ENCODE assay signal across 18 cellular contexts in the genomic region with DNA sequence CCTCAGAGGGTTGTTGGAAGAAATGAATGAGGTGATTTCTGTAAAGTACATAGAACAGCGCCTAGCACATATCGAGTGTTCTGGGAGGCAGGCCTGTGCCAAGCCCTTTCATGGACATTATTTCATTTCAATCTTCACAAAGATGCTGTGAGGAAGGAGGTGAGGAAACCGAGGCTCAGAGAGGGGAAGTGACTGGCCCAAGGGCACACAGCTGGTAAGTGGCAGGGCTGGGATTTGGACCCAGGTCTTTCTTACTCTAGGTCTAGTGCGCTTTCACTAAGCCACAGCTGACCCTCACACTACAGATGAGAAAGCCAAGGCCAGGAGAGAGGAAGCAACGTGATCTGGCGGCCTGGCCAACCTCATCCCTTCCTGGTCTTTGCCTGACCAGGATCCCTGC. TPM values are rescaled to one million over a fixed set of nuclear protein-coding genes. Genes with fewer than 3 reads are reported as not detected.
DNase-seq lines count a peak whose midpoint lies in the region; ATAC-seq and TF ChIP-seq lines count a peak whose summit lies in the region.
"Had no signal": no experiment of that assay in that cellular context is flagged by ENCODE, and none has a peak within 500 bp of the region (broad histone marks: within the 10 kb centered on the region; RNA-seq: fewer than 3 reads in every experiment).

No MANE protein-coding gene starts in this region.

- no peak for ATAC-seq in activated naive CD8-positive, alpha-beta T cell treated with anti-CD3 and anti-CD28 coated beads, Interleukin-2, amount 10 ng/mL, durations not matched to agents 7 days and 5 days (ENCODE audit: low read depth)
- ATAC-seq in activated naive CD8-positive, alpha-beta T cell treated with anti-CD3 and anti-CD28 coated beads, Interleukin-2, amount 50 U/mL, for 24 hours: no peak
- ATAC-seq in WTC11 (no peak), HG03280 (IDR thresholded peaks at IDR 0.05; ENCODE audit: unreplicated experiment) (no peak)
- ATAC-seq: heart right ventricle, lower lobe of right lung had no signal

- H3K4me1 Mint-ChIP-seq in activated naive CD8-positive, alpha-beta T cell treated with anti-CD3 and anti-CD28 coated beads, Interleukin-2, amount 10 ng/mL, durations not matched to agents 7 days and 5 days: peaks cover 20% of the 10 kb centered on the region
- peaks cover 40% of the 10 kb centered on the region for H3K4me1 Mint-ChIP-seq in activated naive CD8-positive, alpha-beta T cell treated with anti-CD3 and anti-CD28 coated beads, Interleukin-2, amount 50 U/mL, for 24 hours
- H3K4me1 Mint-ChIP-seq in WTC11 (peaks cover 41% of the 10 kb centered on the region), immature natural killer cell (peaks cover 19 to 23% of the 10 kb centered on the region in 2 donors)

- peak overlapping the region; percentile 35 for H3K4me3 Mint-ChIP-seq in activated naive CD8-positive, alpha-beta T cell treated with anti-CD3 and anti-CD28 coated beads, Interleukin-2, amount 10 ng/mL, durations not matched to agents 7 days and 5 days
- H3K4me3 Mint-ChIP-seq in activated naive CD8-positive, alpha-beta T cell treated with anti-CD3 and anti-CD28 coated beads, Interleukin-2, amount 50 U/mL, for 24 hours: no peak overlapping the region
- H3K4me3 Mint-ChIP-seq in WTC11 (peak overlapping the region; percentile 83), immature natural killer cell (peak overlapping the region; percentile 44 to 92 (median 68))

- H3K27me3 Mint-ChIP-seq in activated naive CD8-positive, alpha-beta T cell treated with anti-CD3 and anti-CD28 coated beads, Interleukin-2, amount 10 ng/mL, durations not matched to agents 7 days and 5 days: peaks cover 3% of the 10 kb centered on the region
- H3K27me3 Mint-ChIP-seq in activated naive CD8-positive, alpha-beta T cell treated with anti-CD3 and anti-CD28 coated beads, Interleukin-2, amount 50 U/mL, for 24 hours: no peaks in the 10 kb centered on the region
- H3K27me3 Mint-ChIP-seq in WTC11 (ENCODE audit: low read depth) (no peaks in the 10 kb centered on the region; the same call in 1 of the 2 replicates), immature natural killer cell (ENCODE audit: low read depth in 3 of 3) (peaks cover 2 to 7% (median 5%) of the 10 kb centered on the region in 3 donors)

- no peak for DNase-seq in activated naive CD8-positive, alpha-beta T cell treated with anti-CD3 and anti-CD28 coated beads, Interleukin-2, amount 10 ng/mL, durations not matched to agents 7 days and 5 days
- DNase-seq in activated naive CD8-positive, alpha-beta T cell treated with anti-CD3 and anti-CD28 coated beads, Interleukin-2, amount 50 U/mL, for 24 hours: no peak
- DNase-seq in WTC11 (ENCODE audit: low spot score): no peak
- DNase-seq in immature natural killer cell: no peak
- no peak for DNase-seq in GM10266 (ENCODE audit: extremely low spot score)
- no peak for DNase-seq in AML-193 (lab: John Stamatoyannopoulos, UW)
- no peak for DNase-seq in DMS 273 (lab: John Stamatoyannopoulos, UW; ENCODE audit: unreplicated experiment)
- DNase-seq: activated CD4-positive, CD25-positive, alpha-beta regulatory T cell treated with anti-CD3 and anti-CD28 coated beads, Interleukin-2, amount 50 U/mL, for 72 hours; central memory CD4-positive, alpha-beta T cell; DMS 273 treated with DMSO at 0.1 percent for 48 hours; effector memory CD4-positive, alpha-beta T cell; heart right ventricle; lower lobe of right lung; MV-4-11; NCI-H2029 treated with DMSO at 0.1 percent for 48 hours had no signal

- no peak for TF ChIP-seq CTCF in WTC11 (IDR thresholded peaks at IDR 0.05)
- TF ChIP-seq CTCF in GM10266 (IDR thresholded peaks at IDR 0.05; ENCODE audit: control insufficient read depth, insufficient read depth, low read depth, missing control alignments): no peak

- peaks cover 1% of the 10 kb centered on the region for H3K36me3 Mint-ChIP-seq in activated naive CD8-positive, alpha-beta T cell treated with anti-CD3 and anti-CD28 coated beads, Interleukin-2, amount 10 ng/mL, durations not matched to agents 7 days and 5 days
- no peaks in the 10 kb centered on the region for H3K36me3 Mint-ChIP-seq in activated naive CD8-positive, alpha-beta T cell treated with anti-CD3 and anti-CD28 coated beads, Interleukin-2, amount 50 U/mL, for 24 hours (ENCODE audit: low read depth)
- 0 out of 2 replicates have a peak, but pooled peaks cover under 1% of the 10 kb centered on the region for H3K36me3 Mint-ChIP-seq in WTC11
- no peaks in the 10 kb centered on the region for H3K36me3 Mint-ChIP-seq in immature natural killer cell

- CTCF ChIA-PET in WTC11 (lab: Charles Lee): interaction anchor here (0.7 to 2.9 kb wide), 8 partner anchors 10 to 210 kb away, joined by 3 to 13 read pairs (median 6); partner anchors contain the start of genes DPP3 and MRPL11

- no peak overlapping the region for H3K27ac Mint-ChIP-seq in activated naive CD8-positive, alpha-beta T cell treated with anti-CD3 and anti-CD28 coated beads, Interleukin-2, amount 10 ng/mL, durations not matched to agents 7 days and 5 days
- no peak overlapping the region for H3K27ac Mint-ChIP-seq in activated naive CD8-positive, alpha-beta T cell treated with anti-CD3 and anti-CD28 coated beads, Interleukin-2, amount 50 U/mL, for 24 hours
- no peak overlapping the region for H3K27ac Mint-ChIP-seq in WTC11
- no peak overlapping the region for H3K27ac Mint-ChIP-seq in immature natural killer cell

- POLR2A ChIA-PET in activated naive CD8-positive, alpha-beta T cell treated with anti-CD3 and anti-CD28 coated beads, Interleukin-2, amount 10 ng/mL, durations not matched to agents 7 days and 5 days (lab: Charles Lee): no interaction called here
- POLR2A ChIA-PET in WTC11 (lab: Charles Lee): interaction anchor here (2.8 kb wide), 1 partner anchor 11 kb away, joined by 8 read pairs; the partner anchor contains the start of gene DPP3

- no peaks in the 10 kb centered on the region for H3K9me3 Mint-ChIP-seq in activated naive CD8-positive, alpha-beta T cell treated with anti-CD3 and anti-CD28 coated beads, Interleukin-2, amount 10 ng/mL, durations not matched to agents 7 days and 5 days
- no peaks in the 10 kb centered on the region for H3K9me3 Mint-ChIP-seq in activated naive CD8-positive, alpha-beta T cell treated with anti-CD3 and anti-CD28 coated beads, Interleukin-2, amount 50 U/mL, for 24 hours
- H3K9me3 Mint-ChIP-seq in WTC11 (peaks cover under 1% of the 10 kb centered on the region; the same call in 1 of the 2 replicates), immature natural killer cell (no peaks in the 10 kb centered on the region)

TF ChIP-seq in WTC11, 78 proteins besides CTCF, POLR2A, EP300 and RAD21 (continues in another document):
- TF ChIP-seq FOXJ3 (CRISPR knock-in tag; IDR thresholded peaks at IDR 0.05; ENCODE audit: borderline replicate concordance) (no peak), GTF2I (CRISPR knock-in tag; conservative IDR thresholded peaks at IDR 0.05) (no peak), OVOL2 (CRISPR knock-in tag; IDR thresholded peaks at IDR 0.05; ENCODE audit: borderline replicate concordance) (no peak), ZNF281 (CRISPR knock-in tag; IDR thresholded peaks at IDR 0.05) (no peak), TCF7 (CRISPR knock-in tag; IDR thresholded peaks at IDR 0.05; ENCODE audit: low read depth) (no peak), ZMAT4 (CRISPR knock-in tag; IDR thresholded peaks at IDR 0.05) (no peak), EMX1 (CRISPR knock-in tag; IDR thresholded peaks at IDR 0.05) (no peak)

RNA-seq across cellular contexts. Expression of gene PELI3, which starts 2.0 kb away (rescaled TPM):
- 10 to 100 TPM; 10.6 to 10.7 TPM for total RNA-seq in activated naive CD8-positive, alpha-beta T cell treated with anti-CD3 and anti-CD28 coated beads, Interleukin-2, amount 10 ng/mL, durations not matched to agents 7 days and 5 days
- 6.7 to 7.8 TPM (median 6.8 TPM) in 3 replicates for total RNA-seq in WTC11 (2021)
- 1 to 10 TPM; 1.6 to 3.2 (median 1.7) TPM for polyA plus RNA-seq in immature natural killer cell

RNA-seq across cellular contexts. Expression of gene DPP3, which starts 11.5 kb away (rescaled TPM):
- total RNA-seq in activated naive CD8-positive, alpha-beta T cell treated with anti-CD3 and anti-CD28 coated beads, Interleukin-2, amount 10 ng/mL, durations not matched to agents 7 days and 5 days: 10 to 100 TPM; 44.9 to 45.7 TPM
- total RNA-seq in WTC11 (2021): 77.0 to 86.7 TPM (median 83.4 TPM) in 3 replicates
- polyA plus RNA-seq in immature natural killer cell: 10 to 100 TPM; 44.5 to 54.2 (median 47.6) TPM

RNA-seq across cellular contexts. Expression of gene MRPL11, which starts 30.0 kb away (rescaled TPM):
- total RNA-seq in activated naive CD8-positive, alpha-beta T cell treated with anti-CD3 and anti-CD28 coated beads, Interleukin-2, amount 10 ng/mL, durations not matched to agents 7 days and 5 days: 10 to 100 TPM; 53.9 to 64.4 TPM
- total RNA-seq in WTC11 (2021): 131 to 137 TPM (median 135 TPM) in 3 replicates
- 100 to 1,000 TPM in 1 of 3 donors, 10 to 100 TPM in 2; 53.6 to 118 (median 88.6) TPM for polyA plus RNA-seq in immature natural killer cell

RNA-seq across cellular contexts. Expression of gene BBS1, which starts 41.7 kb away (rescaled TPM):
- total RNA-seq in activated naive CD8-positive, alpha-beta T cell treated with anti-CD3 and anti-CD28 coated beads, Interleukin-2, amount 10 ng/mL, durations not matched to agents 7 days and 5 days: 10 to 100 TPM; 22.6 to 26.4 TPM
- total RNA-seq in WTC11 (2021): 22.9 to 26.8 TPM (median 24.1 TPM) in 3 replicates
- polyA plus RNA-seq in immature natural killer cell: 1 to 10 TPM; 5.3 to 8.3 (median 6.2) TPM

RNA-seq across cellular contexts. Expression of gene NPAS4, which starts 47.9 kb away (rescaled TPM):
- under 1 TPM; 0.23 to 0.67 TPM for total RNA-seq in activated naive CD8-positive, alpha-beta T cell treated with anti-CD3 and anti-CD28 coated beads, Interleukin-2, amount 10 ng/mL, durations not matched to agents 7 days and 5 days
- 0.27 to 0.79 TPM (median 0.44 TPM) in 3 replicates for total RNA-seq in WTC11 (2021)
- polyA plus RNA-seq in immature natural killer cell: not detected
- total RNA-seq: heart right ventricle, lower lobe of right lung, NCI-H460, vagina had no signal
